ENCODE assay signal across 1 cellular context in the genomic region with DNA sequence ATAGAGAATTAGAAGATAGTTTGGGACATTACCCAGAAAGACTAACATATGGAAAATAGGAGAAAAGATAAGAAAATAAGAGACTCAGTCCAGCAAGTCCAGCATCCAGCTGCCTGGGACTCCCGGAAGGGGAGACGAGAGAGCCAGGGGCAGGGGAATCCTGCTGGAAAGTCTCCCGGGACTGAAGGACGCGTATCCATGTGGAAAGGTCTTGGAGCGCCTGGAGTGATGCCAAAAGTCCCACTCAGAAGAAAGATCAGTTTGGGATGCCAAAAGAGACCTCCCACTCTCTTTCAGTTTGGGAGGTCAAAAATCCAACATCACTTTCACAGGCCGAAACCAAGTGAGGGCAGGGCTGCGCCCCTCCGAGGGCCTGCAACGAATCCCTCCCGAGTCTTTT.
TF ChIP-seq lines count a peak whose summit lies in the region.

No MANE protein-coding gene starts in this region.

TF ChIP-seq in SK-N-SH, 30 proteins besides CTCF, POLR2A, EP300 and RAD21:
- no peak for TF ChIP-seq CHD2 (IDR thresholded peaks at IDR 0.05; ENCODE audit: low read length, partially characterized antibody)
- TF ChIP-seq, protein P1, sequence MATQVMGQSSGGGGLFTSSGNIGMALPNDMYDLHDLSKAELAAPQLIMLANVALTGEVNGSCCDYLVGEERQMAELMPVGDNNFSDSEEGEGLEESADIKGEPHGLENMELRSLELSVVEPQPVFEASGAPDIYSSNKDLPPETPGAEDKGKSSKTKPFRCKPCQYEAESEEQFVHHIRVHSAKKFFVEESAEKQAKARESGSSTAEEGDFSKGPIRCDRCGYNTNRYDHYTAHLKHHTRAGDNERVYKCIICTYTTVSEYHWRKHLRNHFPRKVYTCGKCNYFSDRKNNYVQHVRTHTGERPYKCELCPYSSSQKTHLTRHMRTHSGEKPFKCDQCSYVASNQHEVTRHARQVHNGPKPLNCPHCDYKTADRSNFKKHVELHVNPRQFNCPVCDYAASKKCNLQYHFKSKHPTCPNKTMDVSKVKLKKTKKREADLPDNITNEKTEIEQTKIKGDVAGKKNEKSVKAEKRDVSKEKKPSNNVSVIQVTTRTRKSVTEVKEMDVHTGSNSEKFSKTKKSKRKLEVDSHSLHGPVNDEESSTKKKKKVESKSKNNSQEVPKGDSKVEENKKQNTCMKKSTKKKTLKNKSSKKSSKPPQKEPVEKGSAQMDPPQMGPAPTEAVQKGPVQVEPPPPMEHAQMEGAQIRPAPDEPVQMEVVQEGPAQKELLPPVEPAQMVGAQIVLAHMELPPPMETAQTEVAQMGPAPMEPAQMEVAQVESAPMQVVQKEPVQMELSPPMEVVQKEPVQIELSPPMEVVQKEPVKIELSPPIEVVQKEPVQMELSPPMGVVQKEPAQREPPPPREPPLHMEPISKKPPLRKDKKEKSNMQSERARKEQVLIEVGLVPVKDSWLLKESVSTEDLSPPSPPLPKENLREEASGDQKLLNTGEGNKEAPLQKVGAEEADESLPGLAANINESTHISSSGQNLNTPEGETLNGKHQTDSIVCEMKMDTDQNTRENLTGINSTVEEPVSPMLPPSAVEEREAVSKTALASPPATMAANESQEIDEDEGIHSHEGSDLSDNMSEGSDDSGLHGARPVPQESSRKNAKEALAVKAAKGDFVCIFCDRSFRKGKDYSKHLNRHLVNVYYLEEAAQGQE (IDR thresholded peaks at IDR 0.05; ENCODE audit: low read depth, low read length), result no peak
- no peak for TF ChIP-seq RFX5 (IDR thresholded peaks at IDR 0.05; ENCODE audit: low read length)
- no peak for TF ChIP-seq MXI1 (IDR thresholded peaks at IDR 0.05; ENCODE audit: low read depth, low read length)
- no peak for TF ChIP-seq TAF1 (IDR thresholded peaks at IDR 0.05; ENCODE audit: borderline replicate concordance, low read depth, low read length)
- TF ChIP-seq GATA2 (CRISPR knock-in tag; IDR thresholded peaks at IDR 0.05), result no peak
- TF ChIP-seq FOSL2 (IDR thresholded peaks at IDR 0.05; ENCODE audit: borderline replicate concordance, low read depth), result no peak
- no peak for TF ChIP-seq TCF12 (IDR thresholded peaks at IDR 0.05)
- TF ChIP-seq, protein P2, sequence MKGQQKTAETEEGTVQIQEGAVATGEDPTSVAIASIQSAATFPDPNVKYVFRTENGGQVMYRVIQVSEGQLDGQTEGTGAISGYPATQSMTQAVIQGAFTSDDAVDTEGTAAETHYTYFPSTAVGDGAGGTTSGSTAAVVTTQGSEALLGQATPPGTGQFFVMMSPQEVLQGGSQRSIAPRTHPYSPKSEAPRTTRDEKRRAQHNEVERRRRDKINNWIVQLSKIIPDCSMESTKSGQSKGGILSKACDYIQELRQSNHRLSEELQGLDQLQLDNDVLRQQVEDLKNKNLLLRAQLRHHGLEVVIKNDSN (IDR thresholded peaks at IDR 0.05; ENCODE audit: borderline replicate concordance, low read depth), result no peak
- no peak for TF ChIP-seq JUND (IDR thresholded peaks at IDR 0.05)
- TF ChIP-seq YY1 (IDR thresholded peaks at IDR 0.05; ENCODE audit: low read depth), result no peak
- TF ChIP-seq FOXM1 (IDR thresholded peaks at IDR 0.05; ENCODE audit: low read depth), result no peak
- TF ChIP-seq TEAD4 (IDR thresholded peaks at IDR 0.05; ENCODE audit: borderline replicate concordance, insufficient read depth), result no peak
TF ChIP-seq in SK-N-SH: peak in this region for 0.
